8 cellular contexts compared by ENCODE assay signal in the genomic region with DNA sequence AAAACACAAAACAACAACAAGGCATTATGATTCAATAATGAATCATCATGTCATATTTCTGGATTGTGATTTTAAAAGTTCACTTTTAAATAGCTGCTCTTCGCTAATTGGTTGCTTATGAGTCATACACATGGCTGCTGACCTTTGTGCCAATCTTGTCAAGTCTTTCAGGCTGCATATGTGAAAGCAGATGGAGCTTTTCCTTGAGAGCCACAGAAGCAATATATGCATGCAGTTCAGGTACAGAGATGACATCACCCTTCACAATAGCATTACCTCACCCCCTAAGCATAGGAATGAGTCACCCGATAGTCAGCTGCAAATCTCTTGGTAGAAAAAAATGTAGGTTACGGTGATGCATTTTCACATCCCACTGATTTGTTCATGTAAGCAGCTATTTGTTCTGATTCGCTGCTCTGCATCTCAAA. TPM values are rescaled to one million over a fixed set of nuclear protein-coding genes. Genes with fewer than 3 reads are reported as not detected.
A peak's percentile ranks its signal among the peaks of the same experiment; 100 is the strongest.
DNase-seq lines count a peak whose midpoint lies in the region; ATAC-seq and TF ChIP-seq lines count a peak whose summit lies in the region.

No MANE protein-coding gene starts in this region.

- H3K27me3 ChIP-seq in OCI-LY3 (ENCODE audit: low read depth, low read length): no peaks in the 10 kb centered on the region

- ATAC-seq in GM19468 (IDR thresholded peaks at IDR 0.05; ENCODE audit: extremely low read depth, unreplicated experiment) (peak; percentile 99), HG03521 (IDR thresholded peaks at IDR 0.05; ENCODE audit: unreplicated experiment) (peak; percentile 99)

- H2AFZ ChIP-seq in OCI-LY3 (ENCODE audit: low read depth, low read length): no peak overlapping the region

- H3K36me3 ChIP-seq in OCI-LY3 (replicated peaks; ENCODE audit: low read depth, low read length): no peaks in the 10 kb centered on the region

- H3K4me1 ChIP-seq in OCI-LY3 (ENCODE audit: low read length): peaks cover 28% of the 10 kb centered on the region

- H3K4me2 ChIP-seq in OCI-LY3 (ENCODE audit: low read length): peak overlapping the region; percentile 51

- H3K27ac ChIP-seq in OCI-LY3 (ENCODE audit: low read length): peak overlapping the region; percentile 13; the same call in 1 of the 2 replicates

- DNase-seq in DMS153 treated with DMSO at 0.1 percent for 48 hours (lab: John Stamatoyannopoulos, UW; ENCODE audit: unreplicated experiment) (peak; percentile 85), globus pallidus (ENCODE audit: low spot score) (peak; percentile 21), pulmonary artery endothelial cell (ENCODE audit: low read depth, low spot score) (peak; percentile 99), AML-193 (lab: John Stamatoyannopoulos, UW) (no peak)
- DNase-seq in activated gamma-delta T cell treated with anti-CD3 and anti-CD28 coated beads, Interleukin-2, amount 50 U/mL, for 16 hours (ENCODE audit: low read depth): peak; percentile 30

- no peaks in the 10 kb centered on the region for H3K79me2 ChIP-seq in OCI-LY3 (ENCODE audit: low read length)

- H3K4me3 ChIP-seq in OCI-LY3 (ENCODE audit: low read length): peak overlapping the region; percentile 50

- H4K20me1 ChIP-seq in OCI-LY3 (ENCODE audit: insufficient read depth, low read length): peaks cover 33% of the 10 kb centered on the region

- H3K9me3 ChIP-seq in OCI-LY3 (ENCODE audit: insufficient read depth, low read length): no peaks in the 10 kb centered on the region

- H3K9ac ChIP-seq in OCI-LY3 (ENCODE audit: low read length): no peak overlapping the region

- TF ChIP-seq CTCF in OCI-LY3 (IDR thresholded peaks at IDR 0.05; ENCODE audit: low read depth, low read length): no peak

RNA-seq across cellular contexts. Expression of gene EIF2AK3, which starts 27.2 kb away (rescaled TPM):
- 20.8 and 26.1 TPM in 2 replicates for total RNA-seq in pulmonary artery endothelial cell

Comparison
In these comparisons a context has a peak if more than half of its experiments do, and no peak if none do; other contexts are left out.
1. DNase-seq: peak in DMS153 treated with DMSO at 0.1 percent for 48 hours (single experiment), activated gamma-delta T cell treated with anti-CD3 and anti-CD28 coated beads, Interleukin-2, amount 50 U/mL, for 16 hours (single experiment), globus pallidus (single experiment) and pulmonary artery endothelial cell (single experiment); none in AML-193 (0 of 2).